In genomic region chr1:232012773-232013386, GRCh38 we compare ENCODE assay signal across 9 cellular contexts.
DNase-seq lines count a peak whose midpoint lies in the region; ATAC-seq, FAIRE-seq and TF ChIP-seq lines count a peak whose summit lies in the region.
"Had no signal": no experiment of that assay in that cellular context is flagged by ENCODE, and none has a peak within 500 bp of the region (broad histone marks: within the 10 kb centered on the region; RNA-seq: fewer than 3 reads in every experiment).

No MANE protein-coding gene starts in this region.

- H3K27me3 ChIP-seq in fibroblast of lung (ENCODE audit: control insufficient read depth, insufficient read depth, low read length) (no peaks in the 10 kb centered on the region), pancreas (no peaks in the 10 kb centered on the region), neuronal stem cell (ENCODE audit: control insufficient read depth in 3 of 3, insufficient read depth in 3 of 3, low read depth in 1 of 3, low read length in 3 of 3) (no peaks in the 10 kb centered on the region)

- H3K14ac ChIP-seq in neuronal stem cell (ENCODE audit: low read length) = no peak overlapping the region

- CTCF ChIA-PET in GM10248 (lab: Yijun Ruan, JAX) = no interaction called here

- H2AK5ac ChIP-seq in neuronal stem cell (ENCODE audit: low read depth, low read length) = no peak overlapping the region

- intact Hi-C loops in pancreas (cut with DNase I) = no loop called here

- H4K20me1 ChIP-seq in fibroblast of lung (ENCODE audit: control insufficient read depth, extremely low read depth, insufficient read depth, low read length) = no peaks in the 10 kb centered on the region

- H2BK15ac ChIP-seq in neuronal stem cell (ENCODE audit: low read length) = no peak overlapping the region

- H3K4me1 ChIP-seq in fibroblast of lung (ENCODE audit: control insufficient read depth, extremely low read depth, insufficient read depth, low read length) (no peaks in the 10 kb centered on the region), pancreas (no peaks in the 10 kb centered on the region), neuronal stem cell (ENCODE audit: control insufficient read depth in 2 of 2, insufficient read depth in 1 of 2, low read depth in 1 of 2, low read length in 2 of 2) (peaks cover 1 to 3% of the 10 kb centered on the region in 2 donors)

- H3K36me3 ChIP-seq in fibroblast of lung (ENCODE audit: control insufficient read depth, insufficient read depth, low read length) = no peaks in the 10 kb centered on the region
- H3K36me3 ChIP-seq in pancreas = no peaks in the 10 kb centered on the region
- H3K36me3 ChIP-seq in neuronal stem cell (replicated peaks in 1 of 2; ENCODE audit: control insufficient read depth in 2 of 2, insufficient read depth in 2 of 2, low read length in 2 of 2) = no peaks in the 10 kb centered on the region

- DNase-seq in DMS53 (lab: John Stamatoyannopoulos, UW) (peak; percentile 86), NCI-H446 (lab: John Stamatoyannopoulos, UW) (peak; percentile 52 to 85), fibroblast of lung (ENCODE audit: low read depth in 2 of 2) (peak; percentile 87 to 92), pancreas (no peak), D341Med (ENCODE audit: low spot score) (no peak), neuronal stem cell (ENCODE audit: low spot score) (no peak), GM10248 (ENCODE audit: extremely low spot score) (no peak)
- DNase-seq: activated T-cell treated with anti-CD3 and anti-CD28 coated beads, Interleukin-2, amount 50 U/mL, for 1 hour had no signal

- H2AFZ ChIP-seq in fibroblast of lung (ENCODE audit: low read length) = no peak overlapping the region
- H2AFZ ChIP-seq in neuronal stem cell (ENCODE audit: low read length) = no peak overlapping the region

- H3K9me3 ChIP-seq in fibroblast of lung (ENCODE audit: control insufficient read depth, insufficient read depth, low read depth, low read length) (no peaks in the 10 kb centered on the region), pancreas (no peaks in the 10 kb centered on the region), neuronal stem cell (replicated peaks in 1 of 2; ENCODE audit: control insufficient read depth in 2 of 2, insufficient read depth in 1 of 2, low read depth in 1 of 2, low read length in 2 of 2) (no peaks in the 10 kb centered on the region)

- no peak overlapping the region for H3K18ac ChIP-seq in neuronal stem cell (ENCODE audit: low read length)

- POLR2A ChIA-PET in GM10248 (lab: Yijun Ruan, JAX) = no interaction called here

- peak overlapping the region in 1 of 4 experiments; percentile 23 for H3K4me3 ChIP-seq in fibroblast of lung (replicated peaks in 1 of 4; ENCODE audit: control extremely low read depth in 1 of 4, insufficient read depth in 1 of 4, low read depth in 3 of 4, low read length in 4 of 4)
- no peak overlapping the region for H3K4me3 ChIP-seq in pancreas
- no peak overlapping the region for H3K4me3 ChIP-seq in neuronal stem cell (ENCODE audit: low read length in 2 of 2)

- H3K79me1 ChIP-seq in neuronal stem cell (ENCODE audit: low read depth, low read length) = no peaks in the 10 kb centered on the region

- H3K23ac ChIP-seq in neuronal stem cell (ENCODE audit: low read depth, low read length, poor library complexity) = no peak overlapping the region

- no peak overlapping the region for H2BK12ac ChIP-seq in neuronal stem cell (ENCODE audit: low read length)

- H3K4ac ChIP-seq in neuronal stem cell (ENCODE audit: low read length) = no peak overlapping the region

- ATAC-seq in pancreas = peak in 3 of 4 donors; percentile 33 to 65 (median 50)
- no peak for ATAC-seq in HG03439 (IDR thresholded peaks at IDR 0.05; ENCODE audit: unreplicated experiment)

- TF ChIP-seq CTCF in fibroblast of lung (conservative IDR thresholded peaks at IDR 0.05 in 1 of 2, IDR thresholded peaks at IDR 0.05 in 1 of 2; ENCODE audit: low read depth in 1 of 2, low read length in 2 of 2) = no peak
- TF ChIP-seq CTCF in pancreas (IDR thresholded peaks at IDR 0.05) = no peak
- no peak for TF ChIP-seq CTCF in GM10248 (IDR thresholded peaks at IDR 0.05; ENCODE audit: control extremely low read depth, extremely low read depth, low read depth, missing control alignments)

- H3K27ac ChIP-seq in fibroblast of lung (ENCODE audit: insufficient read depth, low read length) (peak overlapping the region; percentile 26), pancreas (no peak overlapping the region), neuronal stem cell (replicated peaks; ENCODE audit: low read length) (no peak overlapping the region)

- no peak overlapping the region for H4K8ac ChIP-seq in neuronal stem cell (ENCODE audit: low read depth, low read length)

- H4K91ac ChIP-seq in neuronal stem cell (ENCODE audit: low read depth, low read length, poor library complexity) = no peak overlapping the region

- no peak overlapping the region for H2BK5ac ChIP-seq in neuronal stem cell (ENCODE audit: low read length)

- no peaks in the 10 kb centered on the region for H3K79me2 ChIP-seq in fibroblast of lung (ENCODE audit: control insufficient read depth, insufficient read depth, low read length)

- H3K9ac ChIP-seq in fibroblast of lung (ENCODE audit: insufficient read depth, low read length) (no peak overlapping the region), neuronal stem cell (ENCODE audit: low read depth, low read length, poor library complexity) (no peak overlapping the region)

- WGBS in pancreas, 2 donors = 61 to 66% methylated on average over 10 of the region's 10 CpGs
- no CpG with 5 or more reads among the region's 10 CpGs for WGBS in neuronal stem cell (ENCODE audit: extremely low coverage in 2 of 2, insufficient read length in 2 of 2, insufficient replicate concordance in 1 of 2), 2 donors

- H3K4me2 ChIP-seq in fibroblast of lung (ENCODE audit: extremely low read depth, insufficient read depth, low read length) = no peak overlapping the region
- H3K4me2 ChIP-seq in neuronal stem cell (ENCODE audit: insufficient read depth, low read length, poor library complexity, severe bottlenecking) = no peak overlapping the region

- FAIRE-seq in pancreas (lab: Jason Lieb, UNC) = no peak

- no peak overlapping the region for H2BK120ac ChIP-seq in neuronal stem cell (ENCODE audit: low read depth, low read length)

Comparison
In these comparisons a context has a peak if more than half of its experiments do, and no peak if none do; other contexts are left out.
1. DNase-seq: peak in DMS53 (single experiment), NCI-H446 (2 of 2) and fibroblast of lung (2 of 2); none in pancreas (0 of 6), D341Med (single experiment), neuronal stem cell (single experiment) and GM10248 (single experiment).